Comparison of ENCODE assay signal across 7 cellular contexts in genomic region chr1:42334240-42335049, GRCh38. TPM values are rescaled to one million over a fixed set of nuclear protein-coding genes. Genes with fewer than 3 reads are reported as not detected.
DNase-seq lines count a peak whose midpoint lies in the region; ATAC-seq, FAIRE-seq and TF ChIP-seq lines count a peak whose summit lies in the region.

No MANE protein-coding gene starts in this region.

- FAIRE-seq in bronchial epithelial cell (lab: Jason Lieb, UNC) (no peak), small intestine (lab: Jason Lieb, UNC) (no peak)

- peak overlapping the region; percentile 91 for H3K9ac ChIP-seq in ES-I3 (ENCODE audit: low read depth, low read length)

- peaks cover 0 to 3% (median 0%) of the 10 kb centered on the region in 3 donors for H3K36me3 Mint-ChIP-seq in immature natural killer cell

- H3K27me3 Mint-ChIP-seq in immature natural killer cell (ENCODE audit: low read depth in 3 of 3) = peaks cover 7 to 21% (median 21%) of the 10 kb centered on the region in 3 donors

- peaks cover 51 to 59% of the 10 kb centered on the region in 2 donors for H3K4me1 Mint-ChIP-seq in immature natural killer cell

- H3K9me3 ChIP-seq in ES-I3 (ENCODE audit: control insufficient read depth, insufficient read depth, low read length) = no peaks in the 10 kb centered on the region
- no peaks in the 10 kb centered on the region for H3K9me3 ChIP-seq in SJCRH30 (replicated peaks)
- H3K9me3 ChIP-seq in small intestine (ENCODE audit: control insufficient read depth, low read depth) = no peaks in the 10 kb centered on the region

- H3K4me1 ChIP-seq in ES-I3 (ENCODE audit: insufficient read depth, low read length) = peaks cover 6% of the 10 kb centered on the region
- H3K4me1 ChIP-seq in SJCRH30 = peaks cover 11% of the 10 kb centered on the region; the same call in 1 of the 2 replicates
- peaks cover 2 to 18% of the 10 kb centered on the region in 2 donors for H3K4me1 ChIP-seq in small intestine (ENCODE audit: control insufficient read depth in 2 of 2, insufficient read depth in 1 of 2, low read depth in 1 of 2, low read length in 1 of 2)

- peak overlapping the region; percentile 89 to 94 (median 93) for H3K27ac Mint-ChIP-seq in immature natural killer cell

- ATAC-seq in GM21423 (IDR thresholded peaks at IDR 0.05; ENCODE audit: unreplicated experiment) = peak; percentile 35

- 0 to 1% (median 1%) methylated on average over 37 to 58 of the region's 58 CpGs for WGBS in small intestine, 3 donors

- H3K27ac ChIP-seq in SJCRH30 (peak overlapping the region; percentile 99), small intestine (ENCODE audit: low read depth in 1 of 2, low read length in 1 of 2) (peak overlapping the region; percentile 99)

- peak; percentile 35 for DNase-seq in HS-5 (ENCODE audit: low read depth)
- peak; percentile 91 to 92 for DNase-seq in SJCRH30
- DNase-seq in bronchial epithelial cell (ENCODE audit: low read depth) = peak; percentile 42
- no peak for DNase-seq in immature natural killer cell
- DNase-seq in small intestine = peak; percentile 34

- H3K27me3 ChIP-seq in SJCRH30 (no peaks in the 10 kb centered on the region), bronchial epithelial cell (ENCODE audit: control insufficient read depth, insufficient read depth, low read length) (no peaks in the 10 kb centered on the region), small intestine (ENCODE audit: control insufficient read depth in 2 of 2, insufficient read depth in 2 of 2, low read length in 2 of 2) (no peaks in the 10 kb centered on the region)

- H3K36me3 ChIP-seq in ES-I3 (ENCODE audit: insufficient read depth, low read length) = no peaks in the 10 kb centered on the region; the same call in 1 of the 2 replicates
- no peaks in the 10 kb centered on the region for H3K36me3 ChIP-seq in SJCRH30
- H3K36me3 ChIP-seq in bronchial epithelial cell (ENCODE audit: control insufficient read depth, insufficient read depth, low read length) = no peaks in the 10 kb centered on the region
- H3K36me3 ChIP-seq in small intestine (ENCODE audit: control insufficient read depth in 2 of 2, insufficient read depth in 2 of 2, low read length in 2 of 2) = no peaks in the 10 kb centered on the region

- TF ChIP-seq CTCF in bronchial epithelial cell (IDR thresholded peaks at IDR 0.05; ENCODE audit: insufficient read depth, low read length, severe bottlenecking) = no peak

- no peaks in the 10 kb centered on the region for H3K9me3 Mint-ChIP-seq in immature natural killer cell

- peak overlapping the region; percentile 92 to 94 (median 93) for H3K4me3 Mint-ChIP-seq in immature natural killer cell

- H3K4me3 ChIP-seq in SJCRH30 = peak overlapping the region; percentile 99
- H3K4me3 ChIP-seq in bronchial epithelial cell (ENCODE audit: low read depth, low read length) = peak overlapping the region; percentile 87
- H3K4me3 ChIP-seq in small intestine (ENCODE audit: low read depth in 1 of 2, low read length in 2 of 2) = peak overlapping the region; percentile 93 to 97

RNA-seq across cellular contexts. Expression of gene FOXJ3, which starts 0.6 kb away (rescaled TPM):
- 66.5 and 79.1 TPM in 2 replicates for total RNA-seq in SJCRH30 (2014; rRNA removed; shearing (Covaris generic))
- 13.2 and 17.0 TPM in 2 replicates for total RNA-seq in bronchial epithelial cell
- polyA plus RNA-seq in immature natural killer cell = 10 to 100 TPM; 16.3 to 32.3 (median 24.5) TPM
- 10 to 100 TPM; 13.9 to 16.2 (median 14.0) TPM for polyA plus RNA-seq in small intestine

RNA-seq across cellular contexts. Expression of gene RIMKLA, which starts 46.1 kb away (rescaled TPM):
- 0.02 and 0.10 TPM in 2 replicates for total RNA-seq in SJCRH30 (2014; rRNA removed; shearing (Covaris generic))
- total RNA-seq in bronchial epithelial cell = under 0.01 TPM in 1 of 2 replicates, not detected in the other
- polyA plus RNA-seq in immature natural killer cell (1 to 10 TPM in 1 of 3 donors, under 1 TPM in 2; 0.34 to 1.1 (median 0.58) TPM), small intestine (under 1 TPM; under 0.01 to 0.63 (median under 0.01) TPM)

Comparison
In these comparisons a context has a peak if more than half of its experiments do, and no peak if none do; other contexts are left out.
1. DNase-seq: peak in HS-5 (single experiment), SJCRH30 (2 of 2), bronchial epithelial cell (single experiment) and small intestine (single experiment); none in immature natural killer cell (0 of 3).
2. Peak in every context shown above with its lines, with median percentiles within 50 percentile points of each other: H3K4me3 ChIP-seq.